Comparison of ENCODE assay signal across 1 cellular context in genomic region chr4:109733728-109734127, GRCh38.
TF ChIP-seq lines count a peak whose summit lies in the region.

No MANE protein-coding gene starts in this region.

TF ChIP-seq in K562, 482 proteins besides CTCF, POLR2A, EP300 and RAD21:
- TF ChIP-seq, protein P1, sequence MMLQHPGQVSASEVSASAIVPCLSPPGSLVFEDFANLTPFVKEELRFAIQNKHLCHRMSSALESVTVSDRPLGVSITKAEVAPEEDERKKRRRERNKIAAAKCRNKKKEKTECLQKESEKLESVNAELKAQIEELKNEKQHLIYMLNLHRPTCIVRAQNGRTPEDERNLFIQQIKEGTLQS (IDR thresholded peaks at IDR 0.05): peak; percentile 49
- TF ChIP-seq, protein P1 (CRISPR knock-in tag; conservative IDR thresholded peaks at IDR 0.05): no peak
- TF ChIP-seq FOSL1 (tag; conservative IDR thresholded peaks at IDR 0.05): 0 out of 2 replicates have a peak, but pooled peaks have one; percentile 17
- TF ChIP-seq TRIM28 (IDR thresholded peaks at IDR 0.05): no peak
- peak; percentile 60; the same call in 1 of the 2 replicates for TF ChIP-seq JUND (IDR thresholded peaks at IDR 0.05; ENCODE audit: borderline replicate concordance, low read depth, low read length)
- TF ChIP-seq JUND (tag; IDR thresholded peaks at IDR 0.05; ENCODE audit: borderline replicate concordance, low read depth, low read length): 0 out of 3 replicates have a peak, but pooled peaks have one; percentile 17
- TF ChIP-seq NCOR1 (IDR thresholded peaks at IDR 0.05): no peak
